12 cellular contexts compared by ENCODE assay signal in genomic region chr10:70051878-70052277, GRCh38. TPM values are rescaled to one million over a fixed set of nuclear protein-coding genes. Genes with fewer than 3 reads are reported as not detected.
DNase-seq lines count a peak whose midpoint lies in the region; ATAC-seq and TF ChIP-seq lines count a peak whose summit lies in the region.
"Had no signal": no experiment of that assay in that cellular context is flagged by ENCODE, and none has a peak within 500 bp of the region (broad histone marks: within the 10 kb centered on the region; RNA-seq: fewer than 3 reads in every experiment).

No MANE protein-coding gene starts in this region.

- H3K36me3 ChIP-seq in gastroesophageal sphincter (no peaks in the 10 kb centered on the region), sigmoid colon (no peaks in the 10 kb centered on the region)

- POLR2A ChIA-PET in activated CD4-positive, alpha-beta memory T cell treated with anti-CD3 and anti-CD28 coated beads, Interleukin-2, amount 10 ng/mL, durations not matched to agents 7 days and 5 days (lab: Charles Lee): interaction anchor here (0.6 kb wide), 1 partner anchor 413 kb away, joined by 3 read pairs; no protein-coding TSS in a partner anchor

- H3K4me1 Mint-ChIP-seq in activated CD4-positive, alpha-beta memory T cell treated with anti-CD3 and anti-CD28 coated beads, Interleukin-2, amount 10 ng/mL, durations not matched to agents 7 days and 5 days: peaks cover 12% of the 10 kb centered on the region

- no peak overlapping the region for H3K27ac Mint-ChIP-seq in activated CD4-positive, alpha-beta memory T cell treated with anti-CD3 and anti-CD28 coated beads, Interleukin-2, amount 10 ng/mL, durations not matched to agents 7 days and 5 days
- H3K27ac Mint-ChIP-seq: T-helper 1 cell treated with Interleukin-12 subunit alpha and Interleukin-12 subunit beta and Interleukin-4 antibody, amounts not matched to agents 30 μg/mL and 1 μg/mL, for 36 hours had no signal

- H3K27ac ChIP-seq in gastroesophageal sphincter (peak overlapping the region in 1 of 4 donors; percentile 81), sigmoid colon (no peak overlapping the region)
- H3K27ac ChIP-seq: foreskin keratinocyte had no signal

- ATAC-seq in gastroesophageal sphincter (no peak), HG03159 (IDR thresholded peaks at IDR 0.05; ENCODE audit: unreplicated experiment) (no peak)

- H3K9me3 ChIP-seq in gastroesophageal sphincter (no peaks in the 10 kb centered on the region), sigmoid colon (no peaks in the 10 kb centered on the region)

- H3K4me1 ChIP-seq in gastroesophageal sphincter: peaks cover 0 to 29% (median 0%) of the 10 kb centered on the region in 3 donors
- peaks cover 0 to 19% (median 18%) of the 10 kb centered on the region in 4 donors for H3K4me1 ChIP-seq in sigmoid colon

- no peak for TF ChIP-seq POLR2A in gastroesophageal sphincter (IDR thresholded peaks at IDR 0.05)
- no peak for TF ChIP-seq POLR2A in sigmoid colon (IDR thresholded peaks at IDR 0.05)
- no peak for TF ChIP-seq POLR2A in erythroblast (IDR thresholded peaks at IDR 0.05; ENCODE audit: low read length)

- TF ChIP-seq CTCF in gastroesophageal sphincter (IDR thresholded peaks at IDR 0.05) (no peak), sigmoid colon (IDR thresholded peaks at IDR 0.05) (no peak)

- H3K36me3 Mint-ChIP-seq in activated CD4-positive, alpha-beta memory T cell treated with anti-CD3 and anti-CD28 coated beads, Interleukin-2, amount 10 ng/mL, durations not matched to agents 7 days and 5 days (ENCODE audit: low read depth): peaks cover 3% of the 10 kb centered on the region

- CTCF ChIA-PET in activated CD4-positive, alpha-beta memory T cell treated with anti-CD3 and anti-CD28 coated beads, Interleukin-2, amount 10 ng/mL, durations not matched to agents 7 days and 5 days (lab: Charles Lee): no interaction called here

- H3K4me3 Mint-ChIP-seq in activated CD4-positive, alpha-beta memory T cell treated with anti-CD3 and anti-CD28 coated beads, Interleukin-2, amount 10 ng/mL, durations not matched to agents 7 days and 5 days: peak overlapping the region; percentile 80

- H3K9me3 Mint-ChIP-seq in activated CD4-positive, alpha-beta memory T cell treated with anti-CD3 and anti-CD28 coated beads, Interleukin-2, amount 10 ng/mL, durations not matched to agents 7 days and 5 days: no peaks in the 10 kb centered on the region
- H3K9me3 Mint-ChIP-seq: T-helper 1 cell treated with Interleukin-12 subunit alpha and Interleukin-12 subunit beta and Interleukin-4 antibody, amounts not matched to agents 30 μg/mL and 1 μg/mL, for 36 hours had no signal

- TF ChIP-seq EP300 in gastroesophageal sphincter (IDR thresholded peaks at IDR 0.05) (no peak), sigmoid colon (IDR thresholded peaks at IDR 0.05) (no peak)

- peaks cover 47% of the 10 kb centered on the region for H3K27me3 Mint-ChIP-seq in activated CD4-positive, alpha-beta memory T cell treated with anti-CD3 and anti-CD28 coated beads, Interleukin-2, amount 10 ng/mL, durations not matched to agents 7 days and 5 days

- intact Hi-C loops in sigmoid colon (cut with DNase I): no loop called here

- H3K4me3 ChIP-seq in gastroesophageal sphincter (peak overlapping the region; percentile 60 to 83), sigmoid colon (peak overlapping the region in 3 of 4 donors; percentile 76 to 82 (median 76))

- peaks cover 26% of the 10 kb centered on the region for H3K27me3 ChIP-seq in gastroesophageal sphincter
- no peaks in the 10 kb centered on the region for H3K27me3 ChIP-seq in sigmoid colon

- DNase-seq in NCI-H510A treated with DMSO at 0.1 percent for 48 hours (lab: John Stamatoyannopoulos, UW) (peak; percentile 35), NCI-H510A (lab: John Stamatoyannopoulos, UW) (no peak), sigmoid colon (no peak), erythroblast (lab: John Stamatoyannopoulos, UW) (no peak)
- DNase-seq in activated CD4-positive, alpha-beta memory T cell treated with anti-CD3 and anti-CD28 coated beads, Interleukin-2, amount 10 ng/mL, durations not matched to agents 7 days and 5 days: no peak
- no peak for DNase-seq in activated CD8-positive, alpha-beta memory T cell treated with anti-CD3 and anti-CD28 coated beads, Interleukin-2, amount 50 U/mL, for 48 hours
- DNase-seq: activated gamma-delta T cell, NCI-H2029 had no signal

- 46 to 52% methylated on average over 3 to 5 of the region's 5 CpGs for WGBS in gastroesophageal sphincter (ENCODE audit: low coverage in 1 of 2), 2 donors
- WGBS in sigmoid colon, 2 donors: 24 to 48% methylated on average over 5 of the region's 5 CpGs

RNA-seq across cellular contexts. Expression of gene MACROH2A2, which starts 0.8 kb away (rescaled TPM):
- 1 to 10 TPM; 5.5 to 5.8 TPM for total RNA-seq in activated CD4-positive, alpha-beta memory T cell treated with anti-CD3 and anti-CD28 coated beads, Interleukin-2, amount 10 ng/mL, durations not matched to agents 7 days and 5 days
- total RNA-seq in gastroesophageal sphincter (10 to 100 TPM in 3 of 4 donors, 1 to 10 TPM in 1; 8.2 to 22.9 (median 13.7) TPM), sigmoid colon (10 to 100 TPM in 3 of 4 donors, 1 to 10 TPM in 1; 6.4 to 19.4 (median 12.6) TPM)
- polyA plus RNA-seq in sigmoid colon: 10 to 100 TPM in 1 of 3 donors, 1 to 10 TPM in 2; 4.8 to 16.4 (median 6.0) TPM
